In the genomic region with DNA sequence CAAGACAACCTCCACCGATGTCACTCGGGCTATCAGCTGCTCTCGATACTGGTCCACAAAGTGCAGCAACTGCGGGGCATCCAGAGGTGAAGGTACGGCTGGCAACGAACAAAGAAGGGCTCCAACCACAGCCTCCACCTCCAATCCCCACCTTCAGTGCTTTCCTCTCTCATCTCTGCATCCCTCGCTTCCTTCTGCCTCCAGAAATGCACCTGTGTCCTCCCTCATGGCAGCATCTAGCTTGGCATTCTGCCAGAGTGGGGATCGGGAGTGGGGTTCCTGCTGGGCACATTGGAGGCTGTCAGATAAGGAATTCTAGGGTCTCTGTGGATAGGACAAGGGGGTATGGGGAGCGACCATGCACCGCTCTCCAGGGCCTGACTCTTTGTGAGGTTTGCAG, we compare ENCODE assay signal across 20 cellular contexts. TPM values are rescaled to one million over a fixed set of nuclear protein-coding genes. Genes with fewer than 3 reads are reported as not detected.
DNase-seq lines count a peak whose midpoint lies in the region; ATAC-seq and TF ChIP-seq lines count a peak whose summit lies in the region.
"Had no signal": no experiment of that assay in that cellular context is flagged by ENCODE, and none has a peak within 500 bp of the region (broad histone marks: within the 10 kb centered on the region; RNA-seq: fewer than 3 reads in every experiment).

No MANE protein-coding gene starts in this region.

- H2AFZ ChIP-seq in SK-N-SH (ENCODE audit: low read depth), result no peak overlapping the region

- H3K79me2 ChIP-seq in SK-N-SH (ENCODE audit: insufficient read depth), result no peaks in the 10 kb centered on the region

- no peak overlapping the region for H3K9ac ChIP-seq in SK-N-SH
- H3K9ac ChIP-seq: BLaER1 had no signal

- H3K4me3 ChIP-seq in SK-N-SH (ENCODE audit: low read depth in 2 of 2, low read length in 1 of 2) (no peak overlapping the region), AG04450 (ENCODE audit: low read depth, low read length) (no peak overlapping the region)
- H3K4me3 ChIP-seq: BLaER1, SJCRH30 had no signal

- H3K9me3 ChIP-seq in SK-N-SH (no peaks in the 10 kb centered on the region), AG04450 (ENCODE audit: control insufficient read depth, insufficient read depth, low read length) (no peaks in the 10 kb centered on the region), T-helper 17 cell (ENCODE audit: control insufficient read depth, low read length, poor library complexity, severe bottlenecking) (no peaks in the 10 kb centered on the region)
- H3K9me3 ChIP-seq: SJCRH30 had no signal

- peak overlapping the region; percentile 69 for H3K27ac Mint-ChIP-seq in T-helper 17 cell

- POLR2A ChIA-PET in SK-N-SH (lab: Yijun Ruan, JAX), result no interaction called here
- POLR2A ChIA-PET in AG04450 (lab: Yijun Ruan, JAX), result interaction anchor here (0.9 to 2.7 kb wide), 2 partner anchors 14 to 70 kb away, joined by 3 to 16 read pairs; a partner anchor contains a TSS

- H3K4me1 Mint-ChIP-seq in T-helper 17 cell, result peaks cover 30% of the 10 kb centered on the region

- TF ChIP-seq CTCF in SK-N-SH (IDR thresholded peaks at IDR 0.05) (no peak), AG04450 (IDR thresholded peaks at IDR 0.05; ENCODE audit: low read depth, low read length) (no peak)

- DNase-seq in SK-N-SH (no peak), AG04450 (ENCODE audit: low read depth, low spot score) (no peak), T-helper 17 cell (no peak), mesenteric fat pad (ENCODE audit: low spot score) (peak; percentile 53), NCI-H1417 (lab: John Stamatoyannopoulos, UW) (no peak)
- DNase-seq in activated CD4-positive, CD25-positive, alpha-beta regulatory T cell (lab: John Stamatoyannopoulos, UW), result no peak
- DNase-seq: CD4-positive, CD25-positive, alpha-beta regulatory T cell; DMS153; NCI-H1105 treated with DMSO at 0.1 percent for 48 hours; NCI-H2029; NCI-H446; NCI-H524 treated with DMSO at 0.1 percent for 48 hours; NCI-H774; PC-3; SJCRH30 had no signal

- no peak for TF ChIP-seq RAD21 in SK-N-SH (IDR thresholded peaks at IDR 0.05; ENCODE audit: low read length)

- no peaks in the 10 kb centered on the region for H3K9me2 ChIP-seq in SK-N-SH

- 74% methylated on average over 8 of the region's 10 CpGs for WGBS in SK-N-SH (ENCODE audit: low lambda C conversion rate)

- H3K27me3 Mint-ChIP-seq in T-helper 17 cell, result no peaks in the 10 kb centered on the region
- H3K27me3 Mint-ChIP-seq: CD4-positive, CD25-positive, alpha-beta regulatory T cell had no signal

- H3K4me1 ChIP-seq in SK-N-SH (ENCODE audit: control insufficient read depth in 1 of 2, insufficient read depth in 2 of 2, low read depth in 1 of 2, low read length in 1 of 2), result peaks cover 0 to 15% of the 10 kb centered on the region in 2 experiments; a peak in 2 of 4 replicates

- H3K27me3 ChIP-seq in SK-N-SH (ENCODE audit: insufficient read depth) (no peaks in the 10 kb centered on the region), AG04450 (ENCODE audit: control insufficient read depth, insufficient read depth, low read length) (no peaks in the 10 kb centered on the region)
- H3K27me3 ChIP-seq: BLaER1, SJCRH30 had no signal

- peak overlapping the region; percentile 34 for H3K4me3 Mint-ChIP-seq in T-helper 17 cell

- peak overlapping the region in 1 of 2 experiments; percentile 95; a peak in 1 of 4 replicates for H3K27ac ChIP-seq in SK-N-SH (ENCODE audit: low read depth in 2 of 2, low read length in 1 of 2)
- H3K27ac ChIP-seq in AG04450 (ENCODE audit: low read depth, low read length), result peak overlapping the region; percentile 91
- H3K27ac ChIP-seq: 22Rv1, BLaER1, HL-60 had no signal

- H3K36me3 Mint-ChIP-seq in T-helper 17 cell (ENCODE audit: low read depth), result peaks cover 19% of the 10 kb centered on the region

- H3K36me3 ChIP-seq in SK-N-SH (replicated peaks in 1 of 2; ENCODE audit: control insufficient read depth in 1 of 2, insufficient read depth in 2 of 2, low read length in 1 of 2), result peaks cover 0 to 3% of the 10 kb centered on the region in 2 experiments
- H3K36me3 ChIP-seq: SJCRH30 had no signal

- H3K4me2 ChIP-seq in SK-N-SH, result no peak overlapping the region
- H3K4me2 ChIP-seq: BLaER1 had no signal

- no peak for ATAC-seq in SK-N-SH treated with all-trans-retinoic acid at 6 μM for 48 hours
- ATAC-seq in T-helper 17 cell, result no peak
- no peak for ATAC-seq in activated CD4-positive, CD25-positive, alpha-beta regulatory T cell treated with anti-CD3 and anti-CD28 coated beads, Interleukin-2, amount 50 U/mL, for 24 hours
- ATAC-seq: PC-3 had no signal

- H4K20me1 ChIP-seq in SK-N-SH (ENCODE audit: insufficient read depth), result no peaks in the 10 kb centered on the region
- H4K20me1 ChIP-seq: BLaER1 had no signal

- no peak for TF ChIP-seq EP300 in SK-N-SH (IDR thresholded peaks at IDR 0.05; ENCODE audit: borderline replicate concordance in 1 of 2, low read depth in 1 of 2, low read length in 1 of 2)

- CTCF ChIA-PET in SK-N-SH (lab: Yijun Ruan, JAX) (interaction anchor here (1.7 kb wide), 1 partner anchor 13 kb away, joined by 8 read pairs; no protein-coding TSS in a partner anchor), AG04450 (lab: Charles Lee) (interaction anchor here (0.6 kb wide), 1 partner anchor 906 kb away, joined by 3 read pairs; no protein-coding TSS in a partner anchor)

- peaks cover 27% of the 10 kb centered on the region for H3F3A ChIP-seq in SK-N-SH (replicated peaks; ENCODE audit: insufficient read depth)

TF ChIP-seq in SK-N-SH, 30 proteins besides CTCF, POLR2A, EP300 and RAD21:
- no peak for TF ChIP-seq MXI1 (IDR thresholded peaks at IDR 0.05; ENCODE audit: low read depth, low read length)
- TF ChIP-seq TCF12 (IDR thresholded peaks at IDR 0.05), result no peak
- no peak for TF ChIP-seq FOXJ3 (CRISPR knock-in tag; IDR thresholded peaks at IDR 0.05)
- TF ChIP-seq NFIC (IDR thresholded peaks at IDR 0.05; ENCODE audit: borderline replicate concordance), result peak; percentile 23; the same call in 1 of the 2 replicates
- TF ChIP-seq, protein P1, sequence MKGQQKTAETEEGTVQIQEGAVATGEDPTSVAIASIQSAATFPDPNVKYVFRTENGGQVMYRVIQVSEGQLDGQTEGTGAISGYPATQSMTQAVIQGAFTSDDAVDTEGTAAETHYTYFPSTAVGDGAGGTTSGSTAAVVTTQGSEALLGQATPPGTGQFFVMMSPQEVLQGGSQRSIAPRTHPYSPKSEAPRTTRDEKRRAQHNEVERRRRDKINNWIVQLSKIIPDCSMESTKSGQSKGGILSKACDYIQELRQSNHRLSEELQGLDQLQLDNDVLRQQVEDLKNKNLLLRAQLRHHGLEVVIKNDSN (IDR thresholded peaks at IDR 0.05; ENCODE audit: borderline replicate concordance, low read depth), result no peak

TF ChIP-seq in SK-N-SH treated with all-trans-retinoic acid at 6 μM for 48 hours, 23 proteins besides CTCF, POLR2A, EP300 and RAD21 (continues in another document):
- TF ChIP-seq ISL1 (CRISPR knock-in tag; IDR thresholded peaks at IDR 0.05) (no peak), BACH2 (CRISPR knock-in tag; IDR thresholded peaks at IDR 0.05; ENCODE audit: borderline replicate concordance) (no peak), PPARA (CRISPR knock-in tag; IDR thresholded peaks at IDR 0.05; ENCODE audit: borderline replicate concordance) (no peak), GLIS3 (CRISPR knock-in tag; IDR thresholded peaks at IDR 0.05) (no peak)
- TF ChIP-seq, protein P2, sequence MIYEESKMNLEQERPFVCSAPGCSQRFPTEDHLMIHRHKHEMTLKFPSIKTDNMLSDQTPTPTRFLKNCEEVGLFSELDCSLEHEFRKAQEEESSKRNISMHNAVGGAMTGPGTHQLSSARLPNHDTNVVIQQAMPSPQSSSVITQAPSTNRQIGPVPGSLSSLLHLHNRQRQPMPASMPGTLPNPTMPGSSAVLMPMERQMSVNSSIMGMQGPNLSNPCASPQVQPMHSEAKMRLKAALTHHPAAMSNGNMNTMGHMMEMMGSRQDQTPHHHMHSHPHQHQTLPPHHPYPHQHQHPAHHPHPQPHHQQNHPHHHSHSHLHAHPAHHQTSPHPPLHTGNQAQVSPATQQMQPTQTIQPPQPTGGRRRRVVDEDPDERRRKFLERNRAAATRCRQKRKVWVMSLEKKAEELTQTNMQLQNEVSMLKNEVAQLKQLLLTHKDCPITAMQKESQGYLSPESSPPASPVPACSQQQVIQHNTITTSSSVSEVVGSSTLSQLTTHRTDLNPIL (CRISPR knock-in tag; IDR thresholded peaks at IDR 0.05; ENCODE audit: low read depth), result no peak
- TF ChIP-seq, protein P3, sequence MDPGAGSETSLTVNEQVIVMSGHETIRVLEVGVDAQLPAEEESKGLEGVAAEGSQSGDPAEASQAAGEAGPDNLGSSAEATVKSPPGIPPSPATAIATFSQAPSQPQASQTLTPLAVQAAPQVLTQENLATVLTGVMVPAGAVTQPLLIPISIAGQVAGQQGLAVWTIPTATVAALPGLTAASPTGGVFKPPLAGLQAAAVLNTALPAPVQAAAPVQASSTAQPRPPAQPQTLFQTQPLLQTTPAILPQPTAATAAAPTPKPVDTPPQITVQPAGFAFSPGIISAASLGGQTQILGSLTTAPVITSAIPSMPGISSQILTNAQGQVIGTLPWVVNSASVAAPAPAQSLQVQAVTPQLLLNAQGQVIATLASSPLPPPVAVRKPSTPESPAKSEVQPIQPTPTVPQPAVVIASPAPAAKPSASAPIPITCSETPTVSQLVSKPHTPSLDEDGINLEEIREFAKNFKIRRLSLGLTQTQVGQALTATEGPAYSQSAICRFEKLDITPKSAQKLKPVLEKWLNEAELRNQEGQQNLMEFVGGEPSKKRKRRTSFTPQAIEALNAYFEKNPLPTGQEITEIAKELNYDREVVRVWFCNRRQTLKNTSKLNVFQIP (CRISPR knock-in tag; IDR thresholded peaks at IDR 0.05; ENCODE audit: borderline replicate concordance, low read depth), result no peak

RNA-seq across cellular contexts. Expression of a gene that starts 28.6 kb away (rescaled TPM):
- 9.3 and 12.4 TPM in 2 replicates for polyA plus RNA-seq in SK-N-SH (2012; rRNA removed)
- polyA plus RNA-seq in SK-N-SH (2012; cell fraction: cytosol; rRNA removed), result 10.2 and 11.5 TPM in 2 replicates
- 8.6 and 25.5 TPM in 2 replicates for polyA plus RNA-seq in SK-N-SH (2012; cell fraction: nucleus; rRNA removed)
- 10.0 and 13.7 TPM in 2 replicates for polyA plus RNA-seq in AG04450 (2011; rRNA removed)
- polyA minus RNA-seq in AG04450 (2011; rRNA and poly(A)+ RNA removed), result 9.6 and 11.8 TPM in 2 replicates
- 10 to 100 TPM; 19.2 to 31.0 TPM for total RNA-seq in T-helper 17 cell
- 12.9 TPM for total RNA-seq in mesenteric fat pad

RNA-seq across cellular contexts. Expression of a gene that starts 29.0 kb away (rescaled TPM):
- polyA plus RNA-seq in SK-N-SH (2012; rRNA removed), result 42.5 and 58.8 TPM in 2 replicates
- 50.2 and 50.8 TPM in 2 replicates for polyA plus RNA-seq in SK-N-SH (2012; cell fraction: cytosol; rRNA removed)
- polyA plus RNA-seq in SK-N-SH (2012; cell fraction: nucleus; rRNA removed), result 55.5 and 70.0 TPM in 2 replicates
- 88.2 and 101 TPM in 2 replicates for polyA plus RNA-seq in AG04450 (2011; rRNA removed)
- 23.1 and 23.5 TPM in 2 replicates for polyA minus RNA-seq in AG04450 (2011; rRNA and poly(A)+ RNA removed)
- total RNA-seq in T-helper 17 cell, result 10 to 100 TPM; 66.3 to 78.0 TPM
- total RNA-seq in mesenteric fat pad, result 73.4 TPM

RNA-seq across cellular contexts. Expression of a gene that starts 46.2 kb away (rescaled TPM):
- polyA plus RNA-seq in SK-N-SH (2012; rRNA removed) (12.9 and 15.5 TPM in 2 replicates), AG04450 (2011; rRNA removed) (10.0 and 11.3 TPM in 2 replicates)
- 11.6 and 13.0 TPM in 2 replicates for polyA plus RNA-seq in SK-N-SH (2012; cell fraction: cytosol; rRNA removed)
- 23.1 and 27.2 TPM in 2 replicates for polyA plus RNA-seq in SK-N-SH (2012; cell fraction: nucleus; rRNA removed)
- polyA minus RNA-seq in AG04450 (2011; rRNA and poly(A)+ RNA removed), result 18.7 and 19.5 TPM in 2 replicates
- total RNA-seq in T-helper 17 cell (1 to 10 TPM; 7.5 to 9.0 TPM), mesenteric fat pad (14.5 TPM)
